Comparison of ENCODE assay signal across 8 cellular contexts in genomic region chr3:129627350-129628168, GRCh38. TPM values are rescaled to one million over a fixed set of nuclear protein-coding genes. Genes with fewer than 3 reads are reported as not detected.
DNase-seq lines count a peak whose midpoint lies in the region; ATAC-seq and TF ChIP-seq lines count a peak whose summit lies in the region.

No MANE protein-coding gene starts in this region.

- ATAC-seq in HG02943 (IDR thresholded peaks at IDR 0.05; ENCODE audit: low read depth, unreplicated experiment): peak; percentile 50

- no peaks in the 10 kb centered on the region for H3K9me3 Mint-ChIP-seq in chondrocyte (ENCODE audit: low read depth)

- TF ChIP-seq CTCF in GM12873 (IDR thresholded peaks at IDR 0.05; ENCODE audit: insufficient read depth, low read depth, low read length, missing control alignments): peak; percentile 95
- TF ChIP-seq CTCF in chondrocyte (IDR thresholded peaks at IDR 0.05): peak; percentile 89
- TF ChIP-seq CTCF in kidney epithelial cell (IDR thresholded peaks at IDR 0.05; ENCODE audit: insufficient read depth, low read length, poor library complexity, severe bottlenecking): peak; percentile 93

- H3K27me3 ChIP-seq in kidney epithelial cell (ENCODE audit: control insufficient read depth, insufficient read depth, low read length): no peaks in the 10 kb centered on the region

- H3K4me3 Mint-ChIP-seq in chondrocyte (ENCODE audit: unreplicated experiment): peak overlapping the region; percentile 74

- H3K4me3 ChIP-seq in kidney epithelial cell (ENCODE audit: low read depth, low read length): peak overlapping the region; percentile 50

- no peaks in the 10 kb centered on the region for H3K36me3 Mint-ChIP-seq in chondrocyte (ENCODE audit: low read depth)

- peaks cover 51% of the 10 kb centered on the region for H3K4me1 Mint-ChIP-seq in chondrocyte (ENCODE audit: low read depth)

- H3K36me3 ChIP-seq in kidney epithelial cell (ENCODE audit: control insufficient read depth, insufficient read depth, low read length): no peaks in the 10 kb centered on the region

- H3K27ac Mint-ChIP-seq in chondrocyte (ENCODE audit: unreplicated experiment): peak overlapping the region; percentile 94

- H3K27me3 Mint-ChIP-seq in chondrocyte (ENCODE audit: low read depth): no peaks in the 10 kb centered on the region

- peak; percentile 84 for DNase-seq in NCI-H2196 (lab: John Stamatoyannopoulos, UW; ENCODE audit: unreplicated experiment)
- peak; percentile 11 to 50 (median 23) for DNase-seq in activated CD4-positive, CD25-positive, alpha-beta regulatory T cell (lab: John Stamatoyannopoulos, UW)
- peak; percentile 85 for DNase-seq in chondrocyte (ENCODE audit: low spot score)
- DNase-seq in kidney epithelial cell (ENCODE audit: low read depth): no peak
- DNase-seq in stimulated activated CD4-positive, alpha-beta T cell treated with anti-CD3 and anti-CD28 coated beads, Interleukin-12 subunit alpha, Interleukin-12 subunit beta, amount 100 ng/mL, for 4 hours: peak; percentile 51
- no peak for DNase-seq in NCI-H1048 (lab: John Stamatoyannopoulos, UW)

RNA-seq across cellular contexts. Expression of gene PLXND1, which starts 21.1 kb away (rescaled TPM):
- 267 to 284 TPM (median 270 TPM) in 3 replicates for total RNA-seq in chondrocyte
- total RNA-seq in kidney epithelial cell: 103 and 114 TPM in 2 replicates

Comparison
In these comparisons a context has a peak if more than half of its experiments do, and no peak if none do; other contexts are left out.
1. DNase-seq: peak in NCI-H2196 (single experiment), activated CD4-positive, CD25-positive, alpha-beta regulatory T cell (4 of 4), chondrocyte (single experiment) and stimulated activated CD4-positive, alpha-beta T cell treated with anti-CD3 and anti-CD28 coated beads, Interleukin-12 subunit alpha, Interleukin-12 subunit beta, amount 100 ng/mL, for 4 hours (single experiment); none in kidney epithelial cell (single experiment) and NCI-H1048 (single experiment).
2. Peak in every context shown above with its lines, with median percentiles within 50 percentile points of each other: CTCF ChIP-seq.